ENCODE assay signal across 6 cellular contexts in genomic region chrX:153727108-153727931, GRCh38. TPM values are rescaled to one million over a fixed set of nuclear protein-coding genes. Genes with fewer than 3 reads are reported as not detected.
DNase-seq lines count a peak whose midpoint lies in the region; ATAC-seq and TF ChIP-seq lines count a peak whose summit lies in the region.

No MANE protein-coding gene starts in this region.

- no peaks in the 10 kb centered on the region for H3K36me3 ChIP-seq in esophagus (ENCODE audit: control insufficient read depth in 2 of 2, insufficient read depth in 2 of 2, low read length in 1 of 2)
- H3K36me3 ChIP-seq in gastrocnemius medialis, result peaks cover 0 to 2% of the 10 kb centered on the region in 2 donors

- DNase-seq in AG20443 (ENCODE audit: low spot score) (peak; percentile 19), NCI-H2107 (lab: John Stamatoyannopoulos, UW) (peak; percentile 52), gastrocnemius medialis (peak; percentile 62 to 88)

- peak overlapping the region; percentile 67 to 79 for H3K27ac ChIP-seq in esophagus (ENCODE audit: low read depth in 2 of 2, low read length in 1 of 2)
- H3K27ac ChIP-seq in gastrocnemius medialis, result peak overlapping the region; percentile 89 to 95 (median 92)

- no peak for TF ChIP-seq CTCF in gastrocnemius medialis (IDR thresholded peaks at IDR 0.05 in 4 of 5, conservative IDR thresholded peaks at IDR 0.05 in 1 of 5)

- no peaks in the 10 kb centered on the region for H3K27me3 ChIP-seq in esophagus (ENCODE audit: control insufficient read depth in 1 of 2, insufficient read depth in 2 of 2, low read length in 2 of 2)
- no peaks in the 10 kb centered on the region for H3K27me3 ChIP-seq in gastrocnemius medialis

- no peak for TF ChIP-seq POLR2A in gastrocnemius medialis (IDR thresholded peaks at IDR 0.05)

- intact Hi-C loops in gastrocnemius medialis (cut with DNase I; ENCODE audit: low total_unique reads), result loop anchor here (5.0 kb wide), 1 partner anchor 130 kb away; the partner anchor contains the start of gene CCNQ

- H3K4me1 ChIP-seq in esophagus (ENCODE audit: control insufficient read depth in 2 of 2, insufficient read depth in 2 of 2, low read length in 1 of 2) (peaks cover 8 to 30% of the 10 kb centered on the region in 2 donors), gastrocnemius medialis (peaks cover 31 to 48% of the 10 kb centered on the region in 2 donors)

- in situ Hi-C loops in gastrocnemius medialis (cut with MboI; ENCODE audit: low sequenced_read_pairs in 4 of 4), result no loop called here

- no peak overlapping the region for H3K4me3 ChIP-seq in esophagus (ENCODE audit: low read depth in 1 of 2, low read length in 2 of 2)
- H3K4me3 ChIP-seq in gastrocnemius medialis, result peak overlapping the region; percentile 33 to 66 (median 62)

- ATAC-seq in gastrocnemius medialis (peak; percentile 40 to 53), HG03520 (IDR thresholded peaks at IDR 0.05; ENCODE audit: unreplicated experiment) (no peak), HG03280 (IDR thresholded peaks at IDR 0.05; ENCODE audit: unreplicated experiment) (no peak)

- H3K9me3 ChIP-seq in esophagus (ENCODE audit: control insufficient read depth in 2 of 2, insufficient read depth in 1 of 2, low read depth in 1 of 2, low read length in 1 of 2), result no peaks in the 10 kb centered on the region
- no peaks in the 10 kb centered on the region for H3K9me3 ChIP-seq in gastrocnemius medialis

- 15 to 42% methylated on average over 23 of the region's 23 CpGs for WGBS in esophagus, 2 donors

RNA-seq across cellular contexts. Expression of gene ABCD1, which starts 2.7 kb away (rescaled TPM):
- polyA plus RNA-seq in esophagus, result 1 to 10 TPM; 1.8 to 2.9 TPM
- 10 to 100 TPM; 19.9 to 54.6 (median 34.5) TPM for total RNA-seq in gastrocnemius medialis

RNA-seq across cellular contexts. Expression of gene BCAP31, which starts 3.1 kb away (rescaled TPM):
- polyA plus RNA-seq in esophagus, result 100 to 1,000 TPM in 1 of 2 donors, 10 to 100 TPM in 1; 98.8 to 185 TPM
- 10 to 100 TPM; 41.5 to 91.9 (median 48.3) TPM for total RNA-seq in gastrocnemius medialis

RNA-seq across cellular contexts. Expression of gene PLXNB3, which starts 36.7 kb away (rescaled TPM):
- polyA plus RNA-seq in esophagus, result 10 to 100 TPM in 1 of 2 donors, 1 to 10 TPM in 1; 5.1 to 12.4 TPM
- 1 to 10 TPM in 1 of 4 donors, under 1 TPM in 3; 0.10 to 1.1 (median 0.13) TPM for total RNA-seq in gastrocnemius medialis

RNA-seq across cellular contexts. Expression of gene SLC6A8, which starts 39.6 kb away (rescaled TPM):
- 10 to 100 TPM; 33.0 to 41.4 TPM for polyA plus RNA-seq in esophagus
- 10 to 100 TPM; 40.1 to 78.1 (median 45.0) TPM for total RNA-seq in gastrocnemius medialis

RNA-seq across cellular contexts. Expression of gene SRPK3, which starts 53.5 kb away (rescaled TPM):
- under 1 TPM; 0.15 to 0.35 TPM for polyA plus RNA-seq in esophagus
- 10 to 100 TPM; 30.3 to 39.9 (median 33.8) TPM for total RNA-seq in gastrocnemius medialis

Comparison
In these comparisons a context has a peak if more than half of its experiments do, and no peak if none do; other contexts are left out.
1. DNase-seq: peak in every context shown above with its lines; median percentile 75 in gastrocnemius medialis; 52 in NCI-H2107; 19 in AG20443.
2. H3K4me3 ChIP-seq: peak in gastrocnemius medialis (4 of 4); none in esophagus (0 of 2).
3. ATAC-seq: peak in gastrocnemius medialis (2 of 2); none in HG03520 (single experiment) and HG03280 (single experiment).